Comparison of ENCODE assay signal across 19 cellular contexts in the genomic region with DNA sequence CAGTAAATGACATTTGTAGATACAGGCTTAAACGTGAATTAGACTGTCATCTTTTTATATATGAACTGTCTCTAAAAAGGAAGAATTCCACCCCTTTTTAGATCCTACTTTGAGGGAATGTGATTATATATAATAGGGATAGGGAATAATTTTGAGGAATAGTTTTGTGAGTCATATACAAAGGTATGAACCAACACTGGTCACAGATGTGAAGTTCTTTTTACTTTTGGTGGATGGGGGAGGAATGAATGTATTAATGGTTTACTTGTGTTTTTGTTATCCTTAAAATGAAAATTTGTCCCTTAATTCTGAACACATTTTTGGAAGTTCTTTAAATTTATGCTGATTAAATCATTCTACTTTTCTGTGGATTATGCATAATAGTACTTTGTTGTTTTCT. TPM values are rescaled to one million over a fixed set of nuclear protein-coding genes. Genes with fewer than 3 reads are reported as not detected.
DNase-seq lines count a peak whose midpoint lies in the region; ATAC-seq and TF ChIP-seq lines count a peak whose summit lies in the region.
"Had no signal": no experiment of that assay in that cellular context is flagged by ENCODE, and none has a peak within 500 bp of the region (broad histone marks: within the 10 kb centered on the region; RNA-seq: fewer than 3 reads in every experiment).

No MANE protein-coding gene starts in this region.

- no peak overlapping the region for H2AFZ ChIP-seq in mammary epithelial cell (ENCODE audit: low read depth, low read length)

- in situ Hi-C loops in mammary epithelial cell (cut with MboI; ENCODE audit: low sequenced_read_pairs in 2 of 2), result no loop called here

- WGBS in mammary epithelial cell (ENCODE audit: low coverage, missing lambda C conversion rate), result 50% methylated on average over 1 of the region's 1 CpG

- no TSS peak for BruUV-seq in mammary epithelial cell (replicated peaks; lab: Mats Ljungman, UMichigan)

- H4K20me1 ChIP-seq in mammary epithelial cell (ENCODE audit: insufficient read depth, low read length), result no peaks in the 10 kb centered on the region

- ATAC-seq in left cardiac atrium (no peak), Right ventricle myocardium inferior (no peak)
- ATAC-seq: heart right ventricle had no signal

- H3K27ac ChIP-seq in mammary epithelial cell (ENCODE audit: insufficient read depth, low read depth, low read length), result peak overlapping the region; percentile 50
- H3K27ac ChIP-seq: heart right ventricle, testis had no signal

- no peak overlapping the region for H3K9ac ChIP-seq in mammary epithelial cell (ENCODE audit: insufficient read depth, low read length)

- DNase-seq in AG08395 (ENCODE audit: low spot score), result peak; percentile 41
- DNase-seq in LHCN-M2 (ENCODE audit: low read depth), result peak; percentile 35
- DNase-seq in mammary epithelial cell, result no peak
- peak; percentile 44 for DNase-seq in kidney tubule cell (ENCODE audit: low spot score)
- no peak for DNase-seq in effector CD4-positive, alpha-beta T cell
- DNase-seq in left cardiac atrium, result no peak
- no peak for DNase-seq in Right ventricle myocardium inferior (ENCODE audit: missing footprints)
- DNase-seq in stimulated activated CD4-positive, alpha-beta T cell treated with anti-CD3 and anti-CD28 coated beads, Interleukin-2, amount 100 ng/mL, for 48 hours, result no peak
- DNase-seq: activated CD4-positive, CD25-positive, alpha-beta regulatory T cell; activated naive CD8-positive, alpha-beta T cell treated with anti-CD3 and anti-CD28 coated beads for 36 hours; activated T-cell treated with anti-CD3 and anti-CD28 coated beads, Interleukin-2, amount 50 U/mL, for 48 hours; DMS153; heart right ventricle; kidney; NCI-H187 treated with DMSO at 0.1 percent for 48 hours; NCI-H524; nephron progenitor cell; psoas muscle; testis had no signal

- CTCF ChIA-PET in mammary epithelial cell (lab: Charles Lee; ENCODE audit: low non-redundant PET), result no interaction called here

- H3K27me3 ChIP-seq in mammary epithelial cell (ENCODE audit: insufficient read depth, low read length), result no peaks in the 10 kb centered on the region
- H3K27me3 ChIP-seq: heart right ventricle, testis had no signal

- dilution Hi-C loops in mammary epithelial cell (cut with HindIII; ENCODE audit: low sequenced_read_pairs), result no loop called here

- peak overlapping the region in 1 of 3 experiments; percentile 7 for H3K4me3 ChIP-seq in mammary epithelial cell (replicated peaks in 1 of 3; ENCODE audit: insufficient read depth in 1 of 3, low read depth in 2 of 3, low read length in 3 of 3)
- H3K4me3 ChIP-seq: heart right ventricle, psoas muscle, testis had no signal

- no peaks in the 10 kb centered on the region for H3K9me3 ChIP-seq in mammary epithelial cell (replicated peaks; ENCODE audit: insufficient read depth, low read length)
- H3K9me3 ChIP-seq: heart right ventricle, psoas muscle, testis had no signal

- no peaks in the 10 kb centered on the region for H3K36me3 ChIP-seq in mammary epithelial cell (ENCODE audit: insufficient read depth, low read length)
- H3K36me3 ChIP-seq: heart right ventricle had no signal

- H3K4me2 ChIP-seq in mammary epithelial cell (ENCODE audit: insufficient read depth, low read depth, low read length), result peak overlapping the region; percentile 69

- peaks cover 44% of the 10 kb centered on the region for H3K4me1 ChIP-seq in mammary epithelial cell (ENCODE audit: insufficient read depth, low read length)

- no peak for TF ChIP-seq CTCF in mammary epithelial cell (conservative IDR thresholded peaks at IDR 0.05 in 1 of 2, IDR thresholded peaks at IDR 0.05 in 1 of 2; ENCODE audit: extremely low read depth in 1 of 2, insufficient read depth in 1 of 2, low read depth in 1 of 2, low read length in 2 of 2)

- intact Hi-C loops in mammary epithelial cell (cut with micrococcal nuclease) (no loop called here), left cardiac atrium (cut with DNase I) (no loop called here), Right ventricle myocardium inferior (cut with DNase I) (no loop called here)

- peaks cover 99% of the 10 kb centered on the region for H3K79me2 ChIP-seq in mammary epithelial cell (ENCODE audit: insufficient read depth, low read length)

RNA-seq across cellular contexts. Expression of a gene that starts 30.4 kb away (rescaled TPM):
- 39.4 and 47.1 TPM in 2 replicates for total RNA-seq in LHCN-M2 (2014; rRNA removed)
- polyA plus RNA-seq in LHCN-M2 (2012), result 7.4 TPM
- 10 to 100 TPM; 30.0 to 72.7 TPM for total RNA-seq in mammary epithelial cell
- polyA plus RNA-seq in mammary epithelial cell, result 18.6 TPM
- 46.5 TPM for polyA minus RNA-seq in mammary epithelial cell
- 10 to 100 TPM; 21.3 to 30.7 TPM for total RNA-seq in left cardiac atrium
- 19.0 TPM for total RNA-seq in Right ventricle myocardium inferior

Comparison
In these comparisons a context has a peak if more than half of its experiments do, and no peak if none do; other contexts are left out.
1. DNase-seq: peak in AG08395 (single experiment), LHCN-M2 (single experiment) and kidney tubule cell (single experiment); none in mammary epithelial cell (single experiment), effector CD4-positive, alpha-beta T cell (single experiment), left cardiac atrium (single experiment), Right ventricle myocardium inferior (single experiment) and stimulated activated CD4-positive, alpha-beta T cell treated with anti-CD3 and anti-CD28 coated beads, Interleukin-2, amount 100 ng/mL, for 48 hours (0 of 2).